Comparison of ENCODE assay signal across 8 cellular contexts in the genomic region with DNA sequence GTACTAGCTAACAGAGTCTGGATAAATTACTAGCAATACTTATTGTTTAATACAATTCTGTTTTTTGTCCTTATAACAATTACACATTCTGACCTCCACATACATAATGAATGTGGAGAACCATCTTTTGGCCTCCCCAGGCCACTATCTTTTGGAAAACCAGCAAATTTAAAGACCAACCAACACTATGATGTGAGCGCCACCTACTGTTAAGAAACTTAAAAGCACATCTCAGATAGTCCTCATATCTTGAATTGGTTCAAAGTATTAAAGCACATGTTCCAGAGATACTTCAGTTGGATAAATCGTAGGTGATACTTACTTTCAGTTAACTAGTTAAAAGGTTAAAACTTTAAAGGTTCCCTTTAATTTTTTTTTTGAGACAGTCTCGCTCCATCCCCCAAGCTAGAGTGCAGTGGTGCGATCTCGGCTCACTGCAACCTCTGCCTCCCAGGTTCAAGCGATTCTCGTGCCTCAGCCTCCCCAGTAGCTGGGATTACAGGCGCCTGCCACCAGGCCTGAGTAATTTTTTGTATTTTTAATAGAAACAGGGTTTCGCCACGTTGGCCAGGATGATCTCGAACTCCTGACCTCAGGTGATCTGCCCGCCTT. TPM values are rescaled to one million over a fixed set of nuclear protein-coding genes. Genes with fewer than 3 reads are reported as not detected.
DNase-seq lines count a peak whose midpoint lies in the region; ATAC-seq and TF ChIP-seq lines count a peak whose summit lies in the region.

No MANE protein-coding gene starts in this region.

- H3K27ac Mint-ChIP-seq in MCF 10A (ENCODE audit: low read depth, unreplicated experiment) (no peak overlapping the region), type B pancreatic cell (no peak overlapping the region)

- intact Hi-C loops in MCF 10A (cut with micrococcal nuclease): loop anchor here (1.0 to 2.0 kb wide), 4 partner anchors 113 to 339 kb away; no protein-coding TSS in a partner anchor

- POLR2A ChIA-PET in MCF 10A (lab: Yijun Ruan, JAX): interaction anchor here (1.0 to 1.4 kb wide), 2 partner anchors 170 to 232 kb away, joined by 4 to 5 read pairs; no protein-coding TSS in a partner anchor

- H3K4me3 Mint-ChIP-seq in MCF 10A (ENCODE audit: unreplicated experiment) (no peak overlapping the region), type B pancreatic cell (no peak overlapping the region)

- CTCF ChIA-PET in MCF 10A (lab: Yijun Ruan, JAX): interaction anchor here (0.6 to 14.0 kb wide), 24 partner anchors 8 to 292 kb away, joined by 3 to 241 read pairs (median 5); no protein-coding TSS in a partner anchor

- H3K9me3 Mint-ChIP-seq in MCF 10A (ENCODE audit: unreplicated experiment) (no peaks in the 10 kb centered on the region), type B pancreatic cell (no peaks in the 10 kb centered on the region)

- H3K36me3 Mint-ChIP-seq in MCF 10A (ENCODE audit: insufficient read depth, unreplicated experiment) (no peaks in the 10 kb centered on the region), type B pancreatic cell (no peaks in the 10 kb centered on the region)

- peak; percentile 50 for ATAC-seq in HG02885 (IDR thresholded peaks at IDR 0.05; ENCODE audit: poor library complexity, unreplicated experiment)

- no TSS peak for BruUV-seq in MCF 10A (replicated peaks; lab: Mats Ljungman, UMichigan)

- H3K4me1 Mint-ChIP-seq in MCF 10A (ENCODE audit: insufficient read depth, unreplicated experiment) (peaks cover 6% of the 10 kb centered on the region), type B pancreatic cell (ENCODE audit: unreplicated experiment) (peaks cover 18% of the 10 kb centered on the region)

- no peaks in the 10 kb centered on the region for H3K27me3 Mint-ChIP-seq in MCF 10A (ENCODE audit: insufficient read depth, unreplicated experiment)
- peaks cover 15% of the 10 kb centered on the region for H3K27me3 Mint-ChIP-seq in type B pancreatic cell

- peak; percentile 62 for TF ChIP-seq CTCF in MCF 10A (IDR thresholded peaks at IDR 0.05; ENCODE audit: unreplicated experiment)
- peak; percentile 94 for TF ChIP-seq CTCF in type B pancreatic cell (conservative IDR thresholded peaks at IDR 0.05)

- DNase-seq in NCI-H1436 (lab: John Stamatoyannopoulos, UW): peak; percentile 37
- DNase-seq in NCI-H1436 treated with DMSO at 0.1 percent for 48 hours (lab: John Stamatoyannopoulos, UW): no peak
- peak; percentile 25 for DNase-seq in NCI-H524 treated with DMSO at 0.1 percent for 48 hours (lab: John Stamatoyannopoulos, UW)
- peak; percentile 75 for DNase-seq in MCF 10A (ENCODE audit: unreplicated experiment)
- peak; percentile 54 for DNase-seq in kidney tubule cell (ENCODE audit: low spot score)
- no peak for DNase-seq in type B pancreatic cell (ENCODE audit: extremely low spot score, unreplicated experiment)
- no peak for DNase-seq in activated naive CD4-positive, alpha-beta T cell treated with anti-CD3 and anti-CD28 coated beads, Interleukin-2, amount 50 U/mL, for 16 hours

RNA-seq across cellular contexts. Expression of a gene that starts 29.3 kb away (rescaled TPM):
- total RNA-seq in MCF 10A (2022) (32.8 and 47.2 TPM in 2 replicates), type B pancreatic cell (ENCODE audit: low replicate concordance) (30.4 and 44.2 TPM in 2 replicates)

Comparison
In these comparisons a context has a peak if more than half of its experiments do, and no peak if none do; other contexts are left out.
1. DNase-seq: peak in NCI-H1436 (single experiment), NCI-H524 treated with DMSO at 0.1 percent for 48 hours (single experiment), MCF 10A (single experiment) and kidney tubule cell (single experiment); none in NCI-H1436 treated with DMSO at 0.1 percent for 48 hours (single experiment), type B pancreatic cell (single experiment) and activated naive CD4-positive, alpha-beta T cell treated with anti-CD3 and anti-CD28 coated beads, Interleukin-2, amount 50 U/mL, for 16 hours (single experiment).